In genomic region chr15:44501768-44502366, GRCh38 we compare ENCODE assay signal across 8 cellular contexts. TPM values are rescaled to one million over a fixed set of nuclear protein-coding genes. Genes with fewer than 3 reads are reported as not detected.
DNase-seq lines count a peak whose midpoint lies in the region; ATAC-seq, FAIRE-seq and TF ChIP-seq lines count a peak whose summit lies in the region.

No MANE protein-coding gene starts in this region.

- no peak overlapping the region for H3K14ac ChIP-seq in mesenchymal stem cell (ENCODE audit: low read length in 2 of 2)

- no peak overlapping the region for H3K4me3 ChIP-seq in OCI-LY7 (ENCODE audit: low read depth, low read length, poor library complexity, severe bottlenecking)
- H3K4me3 ChIP-seq in mesenchymal stem cell (ENCODE audit: insufficient read depth in 1 of 2, low read depth in 1 of 2, low read length in 2 of 2) = no peak overlapping the region

- H3K9ac ChIP-seq in mesenchymal stem cell (ENCODE audit: low read length) = no peak overlapping the region

- peaks cover 13% of the 10 kb centered on the region for H3K36me3 Mint-ChIP-seq in chondrocyte (ENCODE audit: low read depth)

- peaks cover 15% of the 10 kb centered on the region; the same call in 1 of the 2 replicates for H3K79me2 ChIP-seq in OCI-LY7 (ENCODE audit: insufficient read depth, low read depth, low read length)

- H3K4me1 ChIP-seq in OCI-LY7 (ENCODE audit: insufficient read depth, low read length, poor library complexity, severe bottlenecking) (no peaks in the 10 kb centered on the region), mesenchymal stem cell (ENCODE audit: control insufficient read depth, insufficient read depth, low read depth, low read length) (no peaks in the 10 kb centered on the region)

- H2BK15ac ChIP-seq in mesenchymal stem cell (ENCODE audit: low read depth, poor library complexity, severe bottlenecking) = no peak overlapping the region

- H2BK12ac ChIP-seq in mesenchymal stem cell (ENCODE audit: low read length in 2 of 2) = no peak overlapping the region

- CTCF ChIA-PET in OCI-LY7 (lab: Charles Lee; ENCODE audit: unreplicated experiment) = interaction anchor here (0.7 kb wide), 1 partner anchor 31 kb away, joined by 3 read pairs; no protein-coding TSS in a partner anchor

- BruUV-seq in OCI-LY7 (replicated peaks; lab: Mats Ljungman, UMichigan) = no TSS peak

- no peak for TF ChIP-seq POLR2A in GM12891 (IDR thresholded peaks at IDR 0.05; ENCODE audit: low read depth, low read length)

- no peak overlapping the region for H2AK5ac ChIP-seq in mesenchymal stem cell (ENCODE audit: low read length, severe bottlenecking)

- WGBS in mesenchymal stem cell = no CpG with 5 or more reads among the region's 3 CpGs

- no peak overlapping the region for H4K91ac ChIP-seq in mesenchymal stem cell (ENCODE audit: low read length)

- H3K27me3 Mint-ChIP-seq in chondrocyte (ENCODE audit: low read depth) = no peaks in the 10 kb centered on the region

- peaks cover 24% of the 10 kb centered on the region for H3K79me1 ChIP-seq in mesenchymal stem cell (replicated peaks; ENCODE audit: low read length, poor library complexity, severe bottlenecking)

- H3K4me3 Mint-ChIP-seq in chondrocyte (ENCODE audit: unreplicated experiment) = no peak overlapping the region

- H2AFZ ChIP-seq in OCI-LY7 (ENCODE audit: low read length) (no peak overlapping the region), mesenchymal stem cell (ENCODE audit: low read depth, low read length) (no peak overlapping the region)

- H3K27ac Mint-ChIP-seq in chondrocyte (ENCODE audit: unreplicated experiment) = no peak overlapping the region

- no peaks in the 10 kb centered on the region for H3K27me3 ChIP-seq in mesenchymal stem cell (ENCODE audit: control insufficient read depth in 1 of 2, insufficient read depth in 1 of 2, low read length in 2 of 2)

- TF ChIP-seq CTCF in AG09319 (IDR thresholded peaks at IDR 0.05; ENCODE audit: low read depth, low read length) (peak; percentile 57), OCI-LY7 (conservative IDR thresholded peaks at IDR 0.05; ENCODE audit: low read length) (peak; percentile 96), chondrocyte (IDR thresholded peaks at IDR 0.05) (peak; percentile 91)

- H2BK5ac ChIP-seq in mesenchymal stem cell (ENCODE audit: low read depth, low read length, poor library complexity, severe bottlenecking) = no peak overlapping the region

- ATAC-seq in HG03196 (IDR thresholded peaks at IDR 0.05; ENCODE audit: unreplicated experiment) = no peak
- ATAC-seq in GM21390 (IDR thresholded peaks at IDR 0.05; ENCODE audit: unreplicated experiment) = no peak

- H3K27ac ChIP-seq in OCI-LY7 (ENCODE audit: low read depth, low read length, poor library complexity, severe bottlenecking) (no peak overlapping the region), mesenchymal stem cell (ENCODE audit: low read length, poor library complexity, severe bottlenecking) (no peak overlapping the region)

- H3K9me3 ChIP-seq in OCI-LY7 (ENCODE audit: low read length) = no peaks in the 10 kb centered on the region
- H3K9me3 ChIP-seq in mesenchymal stem cell (ENCODE audit: control insufficient read depth, low read length) = no peaks in the 10 kb centered on the region

- peak; percentile 14 for DNase-seq in AG09319 (ENCODE audit: extremely low read depth, low read depth)
- DNase-seq in GM12891 (ENCODE audit: insufficient read length, low spot score) = peak; percentile 12
- DNase-seq in OCI-LY7 (ENCODE audit: low spot score) = peak; percentile 42
- DNase-seq in chondrocyte (ENCODE audit: low spot score) = no peak
- peak; percentile 68 for DNase-seq in mesenchymal stem cell
- DNase-seq in activated CD4-positive, alpha-beta T cell treated with anti-CD3 and anti-CD28 coated beads for 4 hours = no peak

- peak; percentile 48 for FAIRE-seq in GM12891 (lab: Jason Lieb, UNC)

- H4K8ac ChIP-seq in mesenchymal stem cell (ENCODE audit: low read length) = no peak overlapping the region

- no peaks in the 10 kb centered on the region for H3K9me2 ChIP-seq in OCI-LY7 (ENCODE audit: insufficient read depth, low read length)

- H3K4me1 Mint-ChIP-seq in chondrocyte (ENCODE audit: low read depth) = no peaks in the 10 kb centered on the region

- H3K36me3 ChIP-seq in OCI-LY7 (ENCODE audit: insufficient read depth, low read length) (peaks cover 86% of the 10 kb centered on the region), mesenchymal stem cell (ENCODE audit: control insufficient read depth in 1 of 2, insufficient read depth in 2 of 2, low read depth in 1 of 2, low read length in 2 of 2) (peaks cover 23 to 54% of the 10 kb centered on the region in 2 experiments)

- peaks cover 5% of the 10 kb centered on the region; the same call in 1 of the 2 replicates for H4K20me1 ChIP-seq in OCI-LY7 (ENCODE audit: insufficient read depth, low read length)

- intact Hi-C loops in OCI-LY7 (cut with micrococcal nuclease; ENCODE audit: unreplicated experiment) = no loop called here

- no peak overlapping the region for H3K4me2 ChIP-seq in OCI-LY7 (ENCODE audit: low read length)
- no peak overlapping the region for H3K4me2 ChIP-seq in mesenchymal stem cell (ENCODE audit: low read length, poor library complexity, severe bottlenecking)

- H3K18ac ChIP-seq in mesenchymal stem cell (ENCODE audit: low read depth in 1 of 2, low read length in 2 of 2) = no peak overlapping the region

- no peak overlapping the region for H2BK120ac ChIP-seq in mesenchymal stem cell (ENCODE audit: low read depth, low read length)

- H3K4ac ChIP-seq in mesenchymal stem cell (ENCODE audit: low read depth in 1 of 2, low read length in 2 of 2) = no peak overlapping the region

- POLR2A ChIA-PET in OCI-LY7 (lab: Charles Lee) = interaction anchor here (0.6 to 1.1 kb wide), 4 partner anchors 9 to 267 kb away, joined by 3 read pairs; partner anchors contain the start of gene EIF3J

- H3K9me3 Mint-ChIP-seq in chondrocyte (ENCODE audit: low read depth) = no peaks in the 10 kb centered on the region

- H3K23ac ChIP-seq in mesenchymal stem cell (ENCODE audit: low read length in 2 of 2) = no peak overlapping the region

TF ChIP-seq in GM12891, 5 proteins besides CTCF, POLR2A, EP300 and RAD21:
- TF ChIP-seq SPI1 (IDR thresholded peaks at IDR 0.05; ENCODE audit: low read depth, low read length) (no peak), POU2F2 (IDR thresholded peaks at IDR 0.05; ENCODE audit: low read depth, low read length) (no peak)

RNA-seq across cellular contexts. Expression of gene EIF3J, which starts 35.1 kb away (rescaled TPM):
- 51.3 TPM for polyA plus RNA-seq in GM12891 (2012; ENCODE audit: low read depth, missing spikeins)
- 41.3 and 49.4 TPM in 2 replicates for total RNA-seq in OCI-LY7 (2014; rRNA removed; shearing (Covaris generic))
- total RNA-seq in OCI-LY7 (2022) (129 and 131 TPM in 2 replicates), chondrocyte (93.1 to 108 TPM (median 98.0 TPM) in 3 replicates)
- 46.4 TPM for polyA plus RNA-seq in mesenchymal stem cell (2013, experiment 1 of 2)
- 48.4 TPM for polyA plus RNA-seq in mesenchymal stem cell (2013, experiment 2 of 2)

Comparison
In these comparisons a context has a peak if more than half of its experiments do, and no peak if none do; other contexts are left out.
1. DNase-seq: peak in AG09319 (single experiment), GM12891 (single experiment), OCI-LY7 (single experiment) and mesenchymal stem cell (single experiment); none in chondrocyte (single experiment) and activated CD4-positive, alpha-beta T cell treated with anti-CD3 and anti-CD28 coated beads for 4 hours (0 of 2).
2. Peak in every context shown above with its lines, with median percentiles within 50 percentile points of each other: CTCF ChIP-seq.